Comparison of ENCODE assay signal across 29 cellular contexts in the genomic region with DNA sequence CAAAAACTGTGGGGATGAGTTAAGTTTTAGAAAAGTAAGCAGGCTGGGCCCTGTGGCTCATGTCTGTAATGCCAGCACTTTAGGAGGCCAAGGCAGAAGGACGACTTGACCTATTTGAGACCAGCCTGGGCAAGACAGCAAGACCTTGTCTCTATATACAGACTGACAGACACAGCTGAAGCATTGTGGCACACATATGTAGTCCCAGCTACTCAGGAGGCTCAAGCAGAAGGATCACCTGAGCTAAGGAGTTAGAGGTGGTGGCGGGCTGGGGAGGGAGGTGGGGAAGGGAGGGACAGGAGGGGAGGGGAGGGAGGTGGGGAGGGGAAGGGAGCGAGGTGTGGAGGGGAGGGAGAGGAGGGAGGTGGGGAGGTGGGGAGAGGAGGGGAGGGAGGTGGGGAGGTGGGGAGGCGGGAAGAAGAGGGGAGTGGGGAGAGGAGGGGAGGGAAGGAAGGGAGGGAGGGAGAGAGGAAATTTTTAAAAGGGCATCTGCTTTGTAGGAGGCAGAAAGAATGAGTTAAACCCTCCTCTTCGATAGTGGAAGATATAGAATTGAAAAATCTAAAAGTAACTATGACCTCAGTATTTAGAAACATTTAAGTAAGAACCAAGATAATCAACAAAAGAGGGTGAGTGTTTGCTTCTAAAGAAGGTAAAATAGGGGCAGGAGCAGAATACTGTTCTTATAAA. TPM values are rescaled to one million over a fixed set of nuclear protein-coding genes. Genes with fewer than 3 reads are reported as not detected.
A peak's percentile ranks its signal among the peaks of the same experiment; 100 is the strongest.
DNase-seq lines count a peak whose midpoint lies in the region; ATAC-seq, FAIRE-seq and TF ChIP-seq lines count a peak whose summit lies in the region.
"Had no signal": no experiment of that assay in that cellular context is flagged by ENCODE, and none has a peak within 500 bp of the region (broad histone marks: within the 10 kb centered on the region; RNA-seq: fewer than 3 reads in every experiment).

No MANE protein-coding gene starts in this region.

- TF ChIP-seq POLR2A in HepG2 (IDR thresholded peaks at IDR 0.05; ENCODE audit: insufficient read depth in 1 of 2, low read depth in 2 of 2, low read length in 2 of 2) (no peak), right lobe of liver (IDR thresholded peaks at IDR 0.05) (no peak)

- no peak overlapping the region for H2BK120ac ChIP-seq in neuronal stem cell (ENCODE audit: low read depth, low read length)

- no peak overlapping the region for H3K23ac ChIP-seq in neuronal stem cell (ENCODE audit: low read depth, low read length, poor library complexity)

- H4K20me1 ChIP-seq in HepG2 (ENCODE audit: insufficient read depth, low read length), result peaks cover 11% of the 10 kb centered on the region

- no peak for TF ChIP-seq RAD21 in HepG2 (CRISPR knock-in tag; IDR thresholded peaks at IDR 0.05)

- no peak overlapping the region for H3K4me3 ChIP-seq in HepG2 (replicated peaks in 1 of 3; ENCODE audit: insufficient read depth in 1 of 3, low read depth in 2 of 3, low read length in 3 of 3)
- no peak overlapping the region for H3K4me3 ChIP-seq in right lobe of liver
- H3K4me3 ChIP-seq in neuronal stem cell (ENCODE audit: low read length in 2 of 2), result no peak overlapping the region
- H3K4me3 ChIP-seq: A549, breast epithelium, gastrocnemius medialis, lower lobe of right lung, MG63, sigmoid colon, upper lobe of right lung had no signal

- POLR2A ChIA-PET in HepG2 (lab: Yijun Ruan, JAX) (no interaction called here), activated B cell treated with CpG ODN at 0.5 μM for 24 hours (lab: Charles Lee) (no interaction called here)

- H2BK12ac ChIP-seq in neuronal stem cell (ENCODE audit: low read length), result no peak overlapping the region

- H3K14ac ChIP-seq in neuronal stem cell (ENCODE audit: low read length), result no peak overlapping the region

- no peaks in the 10 kb centered on the region for H3K36me3 ChIP-seq in HepG2 (replicated peaks in 1 of 2; ENCODE audit: control insufficient read depth in 1 of 2, insufficient read depth in 2 of 2, low read length in 2 of 2)
- no peaks in the 10 kb centered on the region for H3K36me3 ChIP-seq in right lobe of liver
- no peaks in the 10 kb centered on the region for H3K36me3 ChIP-seq in neuronal stem cell (replicated peaks in 1 of 2; ENCODE audit: control insufficient read depth in 2 of 2, insufficient read depth in 2 of 2, low read length in 2 of 2)
- H3K36me3 ChIP-seq: breast epithelium, gastrocnemius medialis, lower lobe of right lung, MG63, sigmoid colon, upper lobe of right lung had no signal

- H2AK5ac ChIP-seq in neuronal stem cell (ENCODE audit: low read depth, low read length), result no peak overlapping the region

- DNase-seq in HepG2 (ENCODE audit: low spot score), result no peak
- no peak for DNase-seq in right lobe of liver
- no peak for DNase-seq in activated B cell treated with CpG ODN at 0.5 μM for 24 hours
- no peak for DNase-seq in naive B cell
- no peak for DNase-seq in activated CD4-positive, alpha-beta T cell treated with anti-CD3 and anti-CD28 coated beads for 4 hours
- DNase-seq in NCI-H2029 (lab: John Stamatoyannopoulos, UW), result no peak
- DNase-seq in neuronal stem cell (ENCODE audit: low spot score), result no peak
- no peak for DNase-seq in EL
- DNase-seq: activated CD4-positive, CD25-positive, alpha-beta regulatory T cell; activated naive CD4-positive, alpha-beta T cell treated with anti-CD3 and anti-CD28 coated beads for 36 hours; CD8-positive, alpha-beta memory T cell; DMS 273 treated with DMSO at 0.1 percent for 48 hours; gastrocnemius medialis; hippocampal formation; lower lobe of right lung; MG63; NCI-H1105; NCI-H187 treated with DMSO at 0.1 percent for 48 hours; NCI-H2171 treated with DMSO at 0.1 percent for 48 hours; NCI-H510A treated with DMSO at 0.1 percent for 48 hours; sigmoid colon; stimulated activated CD4-positive, alpha-beta T cell treated with anti-CD3 and anti-CD28 coated beads, Interleukin-4, amount 100 ng/mL, for 4 hours; substantia nigra; T-cell; upper lobe of right lung had no signal

- H3K4me2 ChIP-seq in HepG2 (ENCODE audit: low read depth, low read length), result no peak overlapping the region
- no peak overlapping the region for H3K4me2 ChIP-seq in neuronal stem cell (ENCODE audit: insufficient read depth, low read length, poor library complexity, severe bottlenecking)
- H3K4me2 ChIP-seq: KMS-11 had no signal

- no peaks in the 10 kb centered on the region for H3K27me3 Mint-ChIP-seq in activated B cell treated with CpG ODN at 0.5 μM for 24 hours
- H3K27me3 Mint-ChIP-seq in naive B cell, result no peaks in the 10 kb centered on the region
- H3K27me3 Mint-ChIP-seq: CD8-positive, alpha-beta memory T cell; T-cell had no signal

- intact Hi-C loops in HepG2 (cut with micrococcal nuclease; ENCODE audit: unreplicated experiment), result no loop called here
- intact Hi-C loops in right lobe of liver (cut with DNase I), result no loop called here
- intact Hi-C loops in activated B cell treated with CpG ODN at 0.5 μM for 24 hours (cut with micrococcal nuclease), result no loop called here

- H2AFZ ChIP-seq in HepG2 (ENCODE audit: low read length) (no peak overlapping the region), neuronal stem cell (ENCODE audit: low read length) (no peak overlapping the region)

- H3K9me3 ChIP-seq in HepG2 (ENCODE audit: low read length) (no peaks in the 10 kb centered on the region), right lobe of liver (no peaks in the 10 kb centered on the region), neuronal stem cell (replicated peaks in 1 of 2; ENCODE audit: control insufficient read depth in 2 of 2, insufficient read depth in 1 of 2, low read depth in 1 of 2, low read length in 2 of 2) (peaks cover 0 to 5% of the 10 kb centered on the region in 2 donors)
- H3K9me3 ChIP-seq: breast epithelium, gastrocnemius medialis, lower lobe of right lung had no signal

- peaks cover 76% of the 10 kb centered on the region for H3K4me1 Mint-ChIP-seq in activated B cell treated with CpG ODN at 0.5 μM for 24 hours
- H3K4me1 Mint-ChIP-seq in naive B cell, result peaks cover 45 to 77% (median 72%) of the 10 kb centered on the region in 3 donors

- H3K27ac Mint-ChIP-seq in activated B cell treated with CpG ODN at 0.5 μM for 24 hours (peak overlapping the region; percentile 35), naive B cell (peak overlapping the region in 4 of 6 donors; percentile 12 to 51 (median 34))
- H3K27ac Mint-ChIP-seq: activated naive CD4-positive, alpha-beta T cell treated with anti-CD3 and anti-CD28 coated beads for 36 hours had no signal

- H3K79me2 ChIP-seq in HepG2 (ENCODE audit: insufficient read depth, low read length), result peaks cover 83% of the 10 kb centered on the region

- H3K27me3 ChIP-seq in HepG2 (ENCODE audit: control insufficient read depth in 1 of 2, insufficient read depth in 2 of 2, low read length in 2 of 2) (no peaks in the 10 kb centered on the region), right lobe of liver (no peaks in the 10 kb centered on the region), neuronal stem cell (ENCODE audit: control insufficient read depth in 3 of 3, insufficient read depth in 3 of 3, low read depth in 1 of 3, low read length in 3 of 3) (no peaks in the 10 kb centered on the region)
- H3K27me3 ChIP-seq: breast epithelium, gastrocnemius medialis, MG63, sigmoid colon, upper lobe of right lung had no signal

- H3K18ac ChIP-seq in neuronal stem cell (ENCODE audit: low read length), result no peak overlapping the region

- TF ChIP-seq CTCF in HepG2 (CRISPR knock-in tag; IDR thresholded peaks at IDR 0.05) (no peak), right lobe of liver (IDR thresholded peaks at IDR 0.05) (no peak), activated B cell treated with CpG ODN at 0.5 μM for 24 hours (IDR thresholded peaks at IDR 0.05) (no peak)

- in situ Hi-C loops in HepG2 (cut with HindIII; ENCODE audit: extremely low pct_ligation_motif_present, low pct_unique_long_range_greater_than_20kb), result no loop called here

- TF ChIP-seq EP300 in HepG2 (IDR thresholded peaks at IDR 0.05; ENCODE audit: low read depth in 2 of 2, low read length in 2 of 2) (no peak), HepG2 (CRISPR knock-in tag; IDR thresholded peaks at IDR 0.05; ENCODE audit: borderline replicate concordance) (no peak)

- H3K4me3 Mint-ChIP-seq in activated B cell treated with CpG ODN at 0.5 μM for 24 hours, result no peak overlapping the region
- peak overlapping the region in 1 of 8 donors; percentile 13 for H3K4me3 Mint-ChIP-seq in naive B cell
- H3K4me3 Mint-ChIP-seq: activated naive CD4-positive, alpha-beta T cell treated with anti-CD3 and anti-CD28 coated beads for 36 hours had no signal

- H3K9ac ChIP-seq in HepG2 (ENCODE audit: insufficient read depth, low read depth, low read length) (no peak overlapping the region), neuronal stem cell (ENCODE audit: low read depth, low read length, poor library complexity) (no peak overlapping the region)
- H3K9ac ChIP-seq: KMS-11 had no signal

- H2BK15ac ChIP-seq in neuronal stem cell (ENCODE audit: low read length), result no peak overlapping the region

- WGBS in HepG2 (ENCODE audit: low lambda C conversion rate), result 96% methylated on average over 5 of the region's 5 CpGs
- 88% methylated on average over 5 of the region's 5 CpGs for WGBS in right lobe of liver (ENCODE audit: insufficient coverage, low coverage, low lambda C conversion rate, missing lambda C conversion rate)
- 75% methylated on average over 1 of the region's 5 CpGs; no CpG with 5 or more reads in 1 of the 2 donors for WGBS in neuronal stem cell (ENCODE audit: extremely low coverage in 2 of 2, insufficient read length in 2 of 2, insufficient replicate concordance in 1 of 2), 2 donors

- H3K4me1 ChIP-seq in HepG2 (ENCODE audit: insufficient read depth, low read length), result peaks cover 34% of the 10 kb centered on the region
- peaks cover 0 to 29% (median 11%) of the 10 kb centered on the region in 4 donors for H3K4me1 ChIP-seq in right lobe of liver
- H3K4me1 ChIP-seq in neuronal stem cell (ENCODE audit: control insufficient read depth in 2 of 2, insufficient read depth in 1 of 2, low read depth in 1 of 2, low read length in 2 of 2), result peaks cover 0 to 14% of the 10 kb centered on the region in 2 donors

- H3K27ac ChIP-seq in HepG2 (ENCODE audit: extremely low read length, insufficient read depth, low read length) (no peak overlapping the region), right lobe of liver (no peak overlapping the region), neuronal stem cell (replicated peaks; ENCODE audit: low read length) (no peak overlapping the region)
- H3K27ac ChIP-seq: A549, breast epithelium, KMS-11, lower lobe of right lung, sigmoid colon, upper lobe of right lung had no signal

- no peak overlapping the region for H3K4ac ChIP-seq in neuronal stem cell (ENCODE audit: low read length)

- no peak overlapping the region for H2BK5ac ChIP-seq in neuronal stem cell (ENCODE audit: low read length)

- no peak for FAIRE-seq in HepG2 (lab: Jason Lieb, UNC)
- FAIRE-seq: A549, GM18507 had no signal

- no peaks in the 10 kb centered on the region for H3K79me1 ChIP-seq in neuronal stem cell (ENCODE audit: low read depth, low read length)

- CTCF ChIA-PET in HepG2 (lab: Yijun Ruan, JAX; ENCODE audit: low intra/inter-chr PET ratio, low total read pairs), result no interaction called here
- CTCF ChIA-PET in activated B cell treated with CpG ODN at 0.5 μM for 24 hours (lab: Charles Lee), result interaction anchor here (1.3 to 3.4 kb wide), 2 partner anchors 10 to 231 kb away, joined by 3 to 24 read pairs; no protein-coding TSS in a partner anchor

- H3K36me3 Mint-ChIP-seq in activated B cell treated with CpG ODN at 0.5 μM for 24 hours (ENCODE audit: low read depth), result peaks cover 6% of the 10 kb centered on the region
- H3K36me3 Mint-ChIP-seq in naive B cell, result no peaks in the 10 kb centered on the region

- H4K91ac ChIP-seq in neuronal stem cell (ENCODE audit: low read depth, low read length, poor library complexity), result no peak overlapping the region

- H4K8ac ChIP-seq in neuronal stem cell (ENCODE audit: low read depth, low read length), result no peak overlapping the region

- ATAC-seq in HepG2 (no peak), right lobe of liver (no peak), activated B cell treated with CpG ODN at 0.5 μM for 24 hours (ENCODE audit: low read depth) (no peak), naive B cell (ENCODE audit: low read depth in 2 of 2) (no peak)
- ATAC-seq: gastrocnemius medialis, lower lobe of right lung, T-cell, upper lobe of right lung had no signal

- H3K9me3 Mint-ChIP-seq in activated B cell treated with CpG ODN at 0.5 μM for 24 hours (peaks cover 2% of the 10 kb centered on the region), naive B cell (peaks cover 0 to 18% (median 11%) of the 10 kb centered on the region in 7 donors)

- no TSS peak for BruUV-seq in HepG2 (replicated peaks; lab: Mats Ljungman, UMichigan)

RNA-seq across cellular contexts. Expression of gene MED13L, which starts 30.9 kb away (rescaled TPM):
- total RNA-seq in HepG2 (2016; rRNA removed; fragmentation: Illumina TruSeq; extraction: Trizol), result 32.9 and 38.9 TPM in 2 replicates
- 82.6 and 84.3 TPM in 2 replicates for total RNA-seq in HepG2 (2016; cell fraction: cytosol; rRNA removed; fragmentation: Illumina TruSeq; extraction: Trizol; ENCODE audit: low read depth)
- total RNA-seq in HepG2 (2016; cell fraction: insoluble cytoplasmic fraction; rRNA removed; fragmentation: Illumina TruSeq; extraction: Trizol), result 30.1 and 34.1 TPM in 2 replicates
- total RNA-seq in HepG2 (2016; cell fraction: membrane; rRNA removed; fragmentation: Illumina TruSeq; extraction: Trizol), result 30.2 and 31.1 TPM in 2 replicates
- total RNA-seq in HepG2 (2016; cell fraction: nucleus; rRNA removed; fragmentation: Illumina TruSeq; extraction: Trizol), result 77.6 and 90.7 TPM in 2 replicates
- polyA plus RNA-seq in HepG2 (2011; rRNA removed), result 20.5 and 24.8 TPM in 2 replicates
- polyA plus RNA-seq in HepG2 (2011; cell fraction: cytosol; rRNA removed), result 13.8 and 15.7 TPM in 2 replicates
- polyA plus RNA-seq in HepG2 (2011; cell fraction: nucleus; rRNA removed), result 28.2 and 34.1 TPM in 2 replicates
- polyA plus RNA-seq in HepG2 (2012), result 19.0 and 20.9 TPM in 2 replicates
- 0.53 and 0.93 TPM in 2 replicates for polyA plus RNA-seq in HepG2 (2016; cell fraction: cytosol; fragmentation: Illumina TruSeq; extraction: Trizol; ENCODE audit: low read depth)
- polyA plus RNA-seq in HepG2 (2016; cell fraction: insoluble cytoplasmic fraction; fragmentation: Illumina TruSeq; extraction: Trizol; ENCODE audit: low read depth), result 18.1 and 20.3 TPM in 2 replicates
- 2.4 and 2.8 TPM in 2 replicates for polyA plus RNA-seq in HepG2 (2016; cell fraction: membrane; fragmentation: Illumina TruSeq; extraction: Trizol; ENCODE audit: low read depth)
- 34.1 and 35.3 TPM in 2 replicates for polyA plus RNA-seq in HepG2 (2016; cell fraction: nucleus; fragmentation: Illumina TruSeq; extraction: Trizol; ENCODE audit: insufficient read depth, low read depth)
- polyA minus RNA-seq in HepG2 (2011; rRNA and poly(A)+ RNA removed; ENCODE audit: low replicate concordance), result 56.3 and 75.4 TPM in 2 replicates
- 28.0 and 36.0 TPM in 2 replicates for polyA minus RNA-seq in HepG2 (2011; cell fraction: cytosol; rRNA and poly(A)+ RNA removed)
- 207 and 236 TPM in 2 replicates for polyA minus RNA-seq in HepG2 (2011; cell fraction: nucleus; rRNA and poly(A)+ RNA removed)
- total RNA-seq in right lobe of liver, result 10 to 100 TPM; 29.0 to 52.0 (median 38.1) TPM
- 164 and 183 TPM in 2 replicates for total RNA-seq in activated B cell treated with CpG ODN at 0.5 μM for 24 hours
- polyA plus RNA-seq in naive B cell (ENCODE audit: low read depth in 6 of 6), result 10 to 100 TPM; 12.5 to 19.2 (median 16.2) TPM
- 32.5 TPM for polyA plus RNA-seq in neuronal stem cell (2013, experiment 1 of 2)
- 31.8 TPM for polyA plus RNA-seq in neuronal stem cell (2013, experiment 2 of 2)
